ENCODE assay signal across 8 cellular contexts in the genomic region with DNA sequence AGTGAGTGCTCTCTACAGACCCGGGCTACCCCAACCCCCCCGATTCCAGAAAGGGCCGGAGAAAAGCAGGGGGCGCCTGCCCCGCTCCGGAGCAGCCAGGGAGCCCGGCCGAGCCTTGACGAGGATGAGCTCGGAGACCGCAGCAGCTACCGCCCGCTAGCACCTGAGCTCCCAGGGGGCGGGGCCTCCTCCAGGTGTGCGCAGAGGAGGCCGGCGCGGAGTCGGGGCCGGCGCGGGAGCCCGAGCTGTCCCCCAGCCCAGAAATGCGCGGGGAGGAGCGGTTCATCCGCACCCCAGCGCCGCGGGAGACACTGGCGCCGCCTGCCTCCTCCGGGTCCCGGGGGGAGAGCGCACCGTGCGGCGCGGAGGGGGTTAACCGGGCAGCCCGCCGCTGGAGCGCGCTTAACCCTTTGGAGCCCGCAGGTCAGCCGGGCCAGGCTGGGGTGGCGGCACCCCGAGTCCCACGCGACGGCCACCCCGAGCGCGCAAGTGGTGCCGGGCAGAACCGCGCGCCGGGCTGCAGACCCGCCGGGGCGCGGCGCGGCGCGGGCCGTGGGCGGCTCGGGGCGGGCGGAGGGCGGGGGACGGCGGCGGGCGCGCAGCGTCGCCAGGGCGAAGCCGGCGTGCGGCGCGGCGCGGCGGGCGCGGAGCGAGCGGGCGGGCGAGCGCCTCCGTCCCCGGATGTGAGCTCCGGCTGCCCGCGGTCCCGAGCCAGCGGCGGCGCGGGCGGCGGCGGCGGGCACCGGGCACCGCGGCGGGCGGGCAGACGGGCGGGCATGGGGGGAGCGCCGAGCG. TPM values are rescaled to one million over a fixed set of nuclear protein-coding genes. Genes with fewer than 3 reads are reported as not detected.
DNase-seq lines count a peak whose midpoint lies in the region; ATAC-seq and TF ChIP-seq lines count a peak whose summit lies in the region.

CACNA1D (plus strand) TSS at position 615 of the 795 bp plus-strand sequence. CDS start 556 bp downstream, outside the sequence.

- H3K4me3 Mint-ChIP-seq in CD8-positive, alpha-beta T cell = peak within 1 kb of the TSS; percentile 67
- peak within 1 kb of the TSS; percentile 29 for H3K4me3 Mint-ChIP-seq in activated naive CD4-positive, alpha-beta T cell treated with anti-CD3 and anti-CD28 coated beads, Interleukin-2, amount 10 ng/mL, durations not matched to agents 7 days and 5 days

- no peak for DNase-seq in CD8-positive, alpha-beta T cell
- no peak for DNase-seq in activated naive CD4-positive, alpha-beta T cell treated with anti-CD3 and anti-CD28 coated beads, Interleukin-2, amount 10 ng/mL, durations not matched to agents 7 days and 5 days
- DNase-seq in right cardiac atrium (peak; percentile 21 to 55 (median 52)), putamen (ENCODE audit: low spot score) (peak; percentile 26), NK-92 (lab: John Stamatoyannopoulos, UW; ENCODE audit: unreplicated experiment) (no peak), NOMO-1 treated with DMSO at 0.1 percent for 48 hours (lab: John Stamatoyannopoulos, UW; ENCODE audit: unreplicated experiment) (no peak)

- POLR2A ChIA-PET in CD8-positive, alpha-beta T cell (lab: Charles Lee) = no interaction called here

- H3K4me1 Mint-ChIP-seq in CD8-positive, alpha-beta T cell (ENCODE audit: low read depth) = peaks cover 12% of the 10 kb centered on the region
- H3K4me1 Mint-ChIP-seq in activated naive CD4-positive, alpha-beta T cell treated with anti-CD3 and anti-CD28 coated beads, Interleukin-2, amount 10 ng/mL, durations not matched to agents 7 days and 5 days = peaks cover 6% of the 10 kb centered on the region

- WGBS in right cardiac atrium = 1% methylated on average over 119 of the region's 120 CpGs

- ATAC-seq in CD8-positive, alpha-beta T cell = no peak
- peak; percentile 55 for ATAC-seq in HG02885 (IDR thresholded peaks at IDR 0.05; ENCODE audit: poor library complexity, unreplicated experiment)
- ATAC-seq in right cardiac atrium = peak; percentile 20 to 65
- ATAC-seq in HG03521 (IDR thresholded peaks at IDR 0.05; ENCODE audit: unreplicated experiment) = no peak

- no peaks in the 10 kb centered on the region for H3K9me3 Mint-ChIP-seq in CD8-positive, alpha-beta T cell
- H3K9me3 Mint-ChIP-seq in activated naive CD4-positive, alpha-beta T cell treated with anti-CD3 and anti-CD28 coated beads, Interleukin-2, amount 10 ng/mL, durations not matched to agents 7 days and 5 days = no peaks in the 10 kb centered on the region

- TF ChIP-seq CTCF in CD8-positive, alpha-beta T cell (IDR thresholded peaks at IDR 0.05) = no peak

- no peak within 1 kb of the TSS for H3K27ac Mint-ChIP-seq in CD8-positive, alpha-beta T cell
- no peak within 1 kb of the TSS for H3K27ac Mint-ChIP-seq in activated naive CD4-positive, alpha-beta T cell treated with anti-CD3 and anti-CD28 coated beads, Interleukin-2, amount 10 ng/mL, durations not matched to agents 7 days and 5 days

- no peaks in the 10 kb centered on the region for H3K36me3 ChIP-seq in CD8-positive, alpha-beta T cell (ENCODE audit: insufficient read depth, low read length)

- H3K27me3 ChIP-seq in CD8-positive, alpha-beta T cell (ENCODE audit: insufficient read depth, low read length) = peaks cover 9% of the 10 kb centered on the region
- peaks cover 2% of the 10 kb centered on the region for H3K27me3 ChIP-seq in right cardiac atrium (ENCODE audit: control insufficient read depth, insufficient read depth)

- CTCF ChIA-PET in CD8-positive, alpha-beta T cell (lab: Charles Lee) = no interaction called here
- CTCF ChIA-PET in activated naive CD4-positive, alpha-beta T cell treated with anti-CD3 and anti-CD28 coated beads, Interleukin-2, amount 10 ng/mL, durations not matched to agents 7 days and 5 days (lab: Charles Lee) = no interaction called here

- H3K9me3 ChIP-seq in CD8-positive, alpha-beta T cell (ENCODE audit: low read length) = no peaks in the 10 kb centered on the region
- H3K9me3 ChIP-seq in right cardiac atrium (ENCODE audit: control insufficient read depth, low read length) = no peaks in the 10 kb centered on the region

- no peak within 1 kb of the TSS for H3K4me3 ChIP-seq in CD8-positive, alpha-beta T cell (ENCODE audit: low read depth, low read length)
- peak within 1 kb of the TSS; percentile 52 for H3K4me3 ChIP-seq in right cardiac atrium (ENCODE audit: low read length)

- intact Hi-C loops in CD8-positive, alpha-beta T cell (cut with DNase I, micrococcal nuclease) = no loop called here
- intact Hi-C loops in right cardiac atrium (cut with DNase I) = no loop called here

- peaks cover 4% of the 10 kb centered on the region for H3K4me1 ChIP-seq in CD8-positive, alpha-beta T cell (ENCODE audit: insufficient read depth, low read length)
- peaks cover 2% of the 10 kb centered on the region for H3K4me1 ChIP-seq in right cardiac atrium (ENCODE audit: control insufficient read depth, insufficient read depth, low read length)

- H3K36me3 Mint-ChIP-seq in CD8-positive, alpha-beta T cell = no peaks in the 10 kb centered on the region
- no peaks in the 10 kb centered on the region for H3K36me3 Mint-ChIP-seq in activated naive CD4-positive, alpha-beta T cell treated with anti-CD3 and anti-CD28 coated beads, Interleukin-2, amount 10 ng/mL, durations not matched to agents 7 days and 5 days

- H3K27me3 Mint-ChIP-seq in CD8-positive, alpha-beta T cell (ENCODE audit: low read depth) = peaks cover 50% of the 10 kb centered on the region
- peaks cover 85% of the 10 kb centered on the region for H3K27me3 Mint-ChIP-seq in activated naive CD4-positive, alpha-beta T cell treated with anti-CD3 and anti-CD28 coated beads, Interleukin-2, amount 10 ng/mL, durations not matched to agents 7 days and 5 days

- no peak within 1 kb of the TSS for H3K27ac ChIP-seq in CD8-positive, alpha-beta T cell (ENCODE audit: low read depth, low read length)
- no peak within 1 kb of the TSS for H3K27ac ChIP-seq in right cardiac atrium (ENCODE audit: low read length)

RNA-seq across cellular contexts. Expression of gene CACNA1D, which starts in this region (rescaled TPM):
- total RNA-seq in CD8-positive, alpha-beta T cell = not detected
- total RNA-seq in right cardiac atrium = 10 to 100 TPM in 3 of 4 donors, 1 to 10 TPM in 1; 8.5 to 11.3 (median 10.5) TPM
- polyA plus RNA-seq in right cardiac atrium = 3.7 TPM

Comparison
In these comparisons a context has a peak if more than half of its experiments do, and no peak if none do; other contexts are left out.
1. RNA of gene CACNA1D (total RNA-seq): 8.5 to 11.3 TPM in right cardiac atrium; not detected in CD8-positive, alpha-beta T cell; every median in the first group is over 4 times any median in the second.
2. ATAC-seq: peak in HG02885 (single experiment) and right cardiac atrium (2 of 2); none in CD8-positive, alpha-beta T cell (single experiment) and HG03521 (single experiment).
3. DNase-seq: peak in right cardiac atrium (3 of 3) and putamen (single experiment); none in CD8-positive, alpha-beta T cell (0 of 7), activated naive CD4-positive, alpha-beta T cell treated with anti-CD3 and anti-CD28 coated beads, Interleukin-2, amount 10 ng/mL, durations not matched to agents 7 days and 5 days (single experiment), NK-92 (single experiment) and NOMO-1 treated with DMSO at 0.1 percent for 48 hours (single experiment).